In the genomic region with DNA sequence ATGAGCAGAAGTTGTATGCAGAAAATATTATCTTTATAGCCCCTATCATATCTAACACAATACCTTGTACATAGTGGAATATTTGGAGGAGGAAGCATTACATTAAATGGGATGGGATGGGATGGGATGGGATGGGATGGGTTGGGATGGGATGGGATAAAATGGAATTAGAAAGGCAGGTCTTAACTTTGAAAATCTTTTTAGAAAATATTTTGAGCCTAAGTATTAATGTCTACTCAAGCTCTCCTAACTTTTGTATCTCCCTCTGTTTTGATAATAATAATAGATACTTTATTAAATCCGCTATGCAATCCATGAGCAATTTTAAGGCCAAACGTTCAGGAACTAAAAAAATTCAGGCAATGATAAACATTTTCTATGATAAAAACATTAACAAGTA, we compare ENCODE assay signal across 9 cellular contexts. TPM values are rescaled to one million over a fixed set of nuclear protein-coding genes. Genes with fewer than 3 reads are reported as not detected.
"Had no signal": no experiment of that assay in that cellular context is flagged by ENCODE, and none has a peak within 500 bp of the region (broad histone marks: within the 10 kb centered on the region; RNA-seq: fewer than 3 reads in every experiment).

No MANE protein-coding gene starts in this region.

- H3K9ac ChIP-seq: KMS-11 had no signal

- FAIRE-seq: HTR-8/SVneo had no signal

- H3K4me2 ChIP-seq: KMS-11 had no signal

- DNase-seq: IMR-90, Karpas-422, KBM-7, KG1 had no signal

- H3K27ac ChIP-seq: HL-60, KMS-11 had no signal

RNA-seq across cellular contexts. Expression of a gene that starts 35.7 kb away (rescaled TPM):
- total RNA-seq: HT-29, HT1080, IMR-90 had no signal
- polyA plus RNA-seq: IMR-90 had no signal
